In the genomic region with DNA sequence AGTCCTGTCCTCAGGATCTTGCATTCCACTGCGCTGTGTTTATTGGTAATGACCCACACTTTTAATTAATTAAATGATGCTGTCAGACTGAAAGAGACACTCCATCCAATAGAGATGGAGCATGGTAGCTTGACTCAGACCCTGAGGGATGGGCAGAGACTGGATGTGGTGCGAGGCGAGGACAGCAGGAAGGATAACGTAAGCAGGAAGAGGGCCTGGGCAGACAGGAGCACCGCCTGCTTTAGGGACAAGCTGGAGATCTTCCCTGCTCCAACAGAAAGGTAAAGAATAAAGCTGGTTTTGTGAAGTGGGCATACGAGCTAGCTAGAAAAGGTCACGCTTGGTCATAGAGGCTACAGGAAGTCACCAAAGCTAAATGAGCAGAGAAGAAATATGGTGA, we compare ENCODE assay signal across 35 cellular contexts. TPM values are rescaled to one million over a fixed set of nuclear protein-coding genes. Genes with fewer than 3 reads are reported as not detected.
DNase-seq lines count a peak whose midpoint lies in the region; ATAC-seq, FAIRE-seq and TF ChIP-seq lines count a peak whose summit lies in the region.
"Had no signal": no experiment of that assay in that cellular context is flagged by ENCODE, and none has a peak within 500 bp of the region (broad histone marks: within the 10 kb centered on the region; RNA-seq: fewer than 3 reads in every experiment).

No MANE protein-coding gene starts in this region.

- H3K27ac Mint-ChIP-seq in activated CD4-positive, alpha-beta T cell treated with anti-CD3 and anti-CD28 coated beads, Interleukin-2, amount 10 ng/mL, durations not matched to agents 24 days and 14 days, result no peak overlapping the region
- H3K27ac Mint-ChIP-seq: activated CD4-positive, alpha-beta T cell treated with anti-CD3 and anti-CD28 coated beads for 36 hours; activated T-helper 2 cell treated with anti-CD3 and anti-CD28 coated beads, Interferon-gamma antibody, Interleukin-2, Interleukin-4, amounts not matched to agents 10 μg/mL and 5 μg/mL and 100 μg/mL, durations not matched to agents 14 hours and 24 hours and 36 hours; CD14-positive monocyte; effector memory CD8-positive, alpha-beta T cell; naive thymus-derived CD8-positive, alpha-beta T cell; stimulated activated naive CD8-positive, alpha-beta T cell treated with anti-CD3 and anti-CD28 coated beads, Interleukin-15, amount 100 ng/mL, for 72 hours had no signal

- no peak overlapping the region for H3K4me3 Mint-ChIP-seq in activated CD4-positive, alpha-beta T cell treated with anti-CD3 and anti-CD28 coated beads, Interleukin-2, amount 10 ng/mL, durations not matched to agents 24 days and 14 days
- H3K4me3 Mint-ChIP-seq: activated CD4-positive, alpha-beta T cell treated with anti-CD3 and anti-CD28 coated beads for 36 hours; CD14-positive monocyte; effector memory CD8-positive, alpha-beta T cell; naive thymus-derived CD8-positive, alpha-beta T cell; stimulated activated naive CD8-positive, alpha-beta T cell treated with anti-CD3 and anti-CD28 coated beads, Interleukin-15, amount 100 ng/mL, for 72 hours had no signal

- in situ Hi-C loops in ACHN (cut with HindIII; ENCODE audit: low pct_ligation_motif_present, low pct_unique_long_range_greater_than_20kb, low sequenced_read_pairs), result no loop called here

- BruUV-seq in endothelial cell of umbilical vein (replicated peaks; lab: Mats Ljungman, UMichigan), result no TSS peak

- CTCF ChIA-PET in endothelial cell of umbilical vein (lab: Charles Lee), result no interaction called here

- no peak for TF ChIP-seq CTCF in endothelial cell of umbilical vein (IDR thresholded peaks at IDR 0.05; ENCODE audit: extremely low read depth in 1 of 2, insufficient read depth in 1 of 2, low read depth in 1 of 2, low read length in 2 of 2)
- TF ChIP-seq CTCF in psoas muscle (IDR thresholded peaks at IDR 0.05), result no peak
- no peak for TF ChIP-seq CTCF in vagina (IDR thresholded peaks at IDR 0.05)

- peak; percentile 42 for DNase-seq in activated CD4-positive, alpha-beta T cell treated with anti-CD3 and anti-CD28 coated beads, Interleukin-2, amount 10 ng/mL, durations not matched to agents 24 days and 14 days
- DNase-seq in activated CD4-positive, alpha-beta T cell treated with anti-CD3 and anti-CD28 coated beads for 4 hours, result no peak
- DNase-seq in endothelial cell of umbilical vein (ENCODE audit: low read depth, low spot score), result peak; percentile 0
- DNase-seq in psoas muscle, result no peak
- no peak for DNase-seq in vagina (ENCODE audit: extremely low spot score in 2 of 2)
- DNase-seq in stimulated activated CD4-positive, alpha-beta T cell treated with anti-CD3 and anti-CD28 coated beads, Interleukin-15, amount 100 ng/mL, for 24 hours, result no peak
- DNase-seq in nucleus accumbens (lab: John Stamatoyannopoulos, UW), result no peak
- DNase-seq in ACHN, result no peak
- DNase-seq: activated CD4-positive, alpha-beta T cell treated with anti-CD3 and anti-CD28 coated beads for 36 hours; activated CD8-positive, alpha-beta memory T cell treated with anti-CD3 and anti-CD28 coated beads for 24 hours; activated naive CD4-positive, alpha-beta T cell treated with anti-CD3 and anti-CD28 coated beads, Interleukin-2, amount 50 U/mL, for 16 hours; activated T-cell treated with anti-CD3 and anti-CD28 coated beads for 4 hours; anterior cingulate cortex; effector memory CD8-positive, alpha-beta T cell; erythroblast; heart left ventricle; Kasumi-1; kidney; naive thymus-derived CD8-positive, alpha-beta T cell; NCI-H1694; NCI-H748 treated with DMSO at 0.1 percent for 48 hours; occipital lobe; RPMI8226; stimulated activated naive CD8-positive, alpha-beta T cell treated with anti-CD3 and anti-CD28 coated beads, Interleukin-15, amount 100 ng/mL, for 72 hours; T-helper 9 cell had no signal

- H3K4me1 Mint-ChIP-seq in activated CD4-positive, alpha-beta T cell treated with anti-CD3 and anti-CD28 coated beads, Interleukin-2, amount 10 ng/mL, durations not matched to agents 24 days and 14 days, result peaks cover 5% of the 10 kb centered on the region
- H3K4me1 Mint-ChIP-seq: stimulated activated naive CD8-positive, alpha-beta T cell treated with anti-CD3 and anti-CD28 coated beads, Interleukin-15, amount 100 ng/mL, for 72 hours had no signal

- POLR2A ChIA-PET in endothelial cell of umbilical vein (lab: Charles Lee), result no interaction called here

- WGBS in psoas muscle, 3 donors, result 83 to 89% (median 85%) methylated on average over 7 of the region's 7 CpGs

- H3K4me2 ChIP-seq in endothelial cell of umbilical vein (ENCODE audit: insufficient read depth, low read length), result no peak overlapping the region

- H3K9me3 ChIP-seq in endothelial cell of umbilical vein (replicated peaks; ENCODE audit: control insufficient read depth, insufficient read depth, low read length), result no peaks in the 10 kb centered on the region
- no peaks in the 10 kb centered on the region for H3K9me3 ChIP-seq in psoas muscle
- H3K9me3 ChIP-seq in vagina, result no peaks in the 10 kb centered on the region
- H3K9me3 ChIP-seq: HAP-1, heart left ventricle, SJSA1, tibial artery had no signal

- dilution Hi-C loops in endothelial cell of umbilical vein (cut with MboI; ENCODE audit: extremely low pct_ligation_motif_present, low sequenced_read_pairs), result no loop called here

- H3K9ac ChIP-seq in endothelial cell of umbilical vein (replicated peaks; ENCODE audit: extremely low read depth, insufficient read depth, low read length), result no peak overlapping the region

- no peak for FAIRE-seq in endothelial cell of umbilical vein (lab: Jason Lieb, UNC)
- FAIRE-seq: G401.6, kidney had no signal

- no peaks in the 10 kb centered on the region for H3K79me2 ChIP-seq in endothelial cell of umbilical vein (ENCODE audit: control insufficient read depth, insufficient read depth, low read length)

- H2AFZ ChIP-seq in endothelial cell of umbilical vein (ENCODE audit: low read depth, low read length), result no peak overlapping the region

- no peak for ATAC-seq in psoas muscle
- ATAC-seq: activated CD4-positive, alpha-beta T cell treated with anti-CD3 and anti-CD28 coated beads for 36 hours; effector memory CD8-positive, alpha-beta T cell; naive thymus-derived CD8-positive, alpha-beta T cell; stimulated activated naive CD8-positive, alpha-beta T cell treated with anti-CD3 and anti-CD28 coated beads, Interleukin-15, amount 100 ng/mL, for 72 hours had no signal

- H3K4me1 ChIP-seq in endothelial cell of umbilical vein (ENCODE audit: control insufficient read depth, extremely low read depth, insufficient read depth, low read length) (peaks cover 3% of the 10 kb centered on the region), psoas muscle (no peaks in the 10 kb centered on the region), vagina (no peaks in the 10 kb centered on the region)

- TF ChIP-seq POLR2A in endothelial cell of umbilical vein (IDR thresholded peaks at IDR 0.05; ENCODE audit: low read depth, low read length) (no peak), vagina (IDR thresholded peaks at IDR 0.05) (no peak)

- no peak overlapping the region for H3K27ac ChIP-seq in endothelial cell of umbilical vein (ENCODE audit: insufficient read depth, low read depth, low read length)
- peak overlapping the region; percentile 10 for H3K27ac ChIP-seq in psoas muscle
- H3K27ac ChIP-seq in vagina, result peak overlapping the region; percentile 30
- H3K27ac ChIP-seq: cardiac muscle cell, SJSA1, tibial artery, VCaP had no signal

- H3K36me3 Mint-ChIP-seq in activated CD4-positive, alpha-beta T cell treated with anti-CD3 and anti-CD28 coated beads, Interleukin-2, amount 10 ng/mL, durations not matched to agents 24 days and 14 days (ENCODE audit: low read depth), result no peaks in the 10 kb centered on the region
- H3K36me3 Mint-ChIP-seq: naive thymus-derived CD8-positive, alpha-beta T cell had no signal

- H3K27me3 ChIP-seq in endothelial cell of umbilical vein (ENCODE audit: control insufficient read depth in 2 of 2, insufficient read depth in 2 of 2, low read length in 2 of 2), result peaks cover 2 to 17% of the 10 kb centered on the region in 2 experiments
- peaks cover 0 to 22% (median 0%) of the 10 kb centered on the region in 3 donors for H3K27me3 ChIP-seq in psoas muscle (ENCODE audit: insufficient read depth in 3 of 3, low read length in 2 of 3)
- no peaks in the 10 kb centered on the region for H3K27me3 ChIP-seq in vagina

- H3K9me1 ChIP-seq in endothelial cell of umbilical vein (replicated peaks; ENCODE audit: control insufficient read depth, extremely low read depth, insufficient read depth, low read length), result no peaks in the 10 kb centered on the region

- H3K9me3 Mint-ChIP-seq in activated CD4-positive, alpha-beta T cell treated with anti-CD3 and anti-CD28 coated beads, Interleukin-2, amount 10 ng/mL, durations not matched to agents 24 days and 14 days, result peaks cover 5% of the 10 kb centered on the region
- H3K9me3 Mint-ChIP-seq: activated T-helper 2 cell treated with anti-CD3 and anti-CD28 coated beads, Interferon-gamma antibody, Interleukin-2, Interleukin-4, amounts not matched to agents 10 μg/mL and 5 μg/mL and 100 μg/mL, durations not matched to agents 14 hours and 24 hours and 36 hours; effector memory CD8-positive, alpha-beta T cell; naive thymus-derived CD8-positive, alpha-beta T cell; stimulated activated naive CD8-positive, alpha-beta T cell treated with anti-CD3 and anti-CD28 coated beads, Interleukin-15, amount 100 ng/mL, for 72 hours had no signal

- H3K27me3 Mint-ChIP-seq in activated CD4-positive, alpha-beta T cell treated with anti-CD3 and anti-CD28 coated beads, Interleukin-2, amount 10 ng/mL, durations not matched to agents 24 days and 14 days, result peaks cover 16% of the 10 kb centered on the region
- H3K27me3 Mint-ChIP-seq: effector memory CD8-positive, alpha-beta T cell had no signal

- intact Hi-C loops in activated CD4-positive, alpha-beta T cell treated with anti-CD3 and anti-CD28 coated beads, Interleukin-2, amount 10 ng/mL, durations not matched to agents 24 days and 14 days (cut with micrococcal nuclease), result no loop called here
- intact Hi-C loops in endothelial cell of umbilical vein (cut with micrococcal nuclease) (no loop called here), psoas muscle (cut with DNase I) (no loop called here), vagina (cut with DNase I) (no loop called here)

- no peaks in the 10 kb centered on the region for H4K20me1 ChIP-seq in endothelial cell of umbilical vein (replicated peaks; ENCODE audit: control insufficient read depth, extremely low read depth, insufficient read depth, low read length)

- H3K4me3 ChIP-seq in endothelial cell of umbilical vein (replicated peaks in 1 of 3; ENCODE audit: insufficient read depth in 1 of 3, low read depth in 1 of 3, low read length in 3 of 3), result no peak overlapping the region
- no peak overlapping the region for H3K4me3 ChIP-seq in psoas muscle
- H3K4me3 ChIP-seq in vagina, result no peak overlapping the region
- H3K4me3 ChIP-seq: cardiac muscle cell, coronary artery, HAP-1, heart left ventricle, SJSA1, tibial artery had no signal

- H3K36me3 ChIP-seq in endothelial cell of umbilical vein (ENCODE audit: control insufficient read depth in 2 of 2, extremely low read depth in 1 of 2, insufficient read depth in 2 of 2, low read length in 2 of 2), result no peaks in the 10 kb centered on the region
- no peaks in the 10 kb centered on the region for H3K36me3 ChIP-seq in psoas muscle (ENCODE audit: insufficient read depth in 1 of 2, low read depth in 1 of 2)
- no peaks in the 10 kb centered on the region for H3K36me3 ChIP-seq in vagina
- H3K36me3 ChIP-seq: cardiac muscle cell, HAP-1, heart left ventricle, SJSA1, tibial artery had no signal

RNA-seq across cellular contexts. Expression of a gene that starts 3.6 kb away (rescaled TPM):
- 121 TPM in 2 replicates for total RNA-seq in activated CD4-positive, alpha-beta T cell treated with anti-CD3 and anti-CD28 coated beads, Interleukin-2, amount 10 ng/mL, durations not matched to agents 24 days and 14 days
- total RNA-seq in endothelial cell of umbilical vein (1.3 and 12.0 TPM in 2 replicates), psoas muscle (1 to 10 TPM; 2.0 to 2.8 (median 2.5) TPM), vagina (18.4 TPM)
- polyA plus RNA-seq in endothelial cell of umbilical vein (0.53 and 0.54 TPM in 2 replicates), psoas muscle (under 1 TPM; 0.32 to 0.82 (median 0.56) TPM)
- 0.49 and 0.51 TPM in 2 replicates for polyA plus RNA-seq in endothelial cell of umbilical vein (2011; cell fraction: cytosol; rRNA removed)
- polyA plus RNA-seq in endothelial cell of umbilical vein (2011; cell fraction: nucleus; rRNA removed), result 1.2 and 1.6 TPM in 2 replicates
- 0.16 TPM in 1 of 2 replicates, not detected in the other for polyA plus RNA-seq in endothelial cell of umbilical vein (2012)
- 2.9 and 7.5 TPM in 2 replicates for polyA minus RNA-seq in endothelial cell of umbilical vein
- not detected for polyA minus RNA-seq in endothelial cell of umbilical vein (2011; cell fraction: cytosol; rRNA and poly(A)+ RNA removed)
- 3.3 and 4.0 TPM in 2 replicates for polyA minus RNA-seq in endothelial cell of umbilical vein (2011; cell fraction: nucleus; rRNA and poly(A)+ RNA removed)
- total RNA-seq: A172, cardiac muscle cell, SJSA1 had no signal

RNA-seq across cellular contexts. Expression of a gene that starts 32.2 kb away (rescaled TPM):
- total RNA-seq in activated CD4-positive, alpha-beta T cell treated with anti-CD3 and anti-CD28 coated beads, Interleukin-2, amount 10 ng/mL, durations not matched to agents 24 days and 14 days, result 29.6 and 30.3 TPM in 2 replicates
- 39.8 and 41.9 TPM in 2 replicates for total RNA-seq in endothelial cell of umbilical vein
- polyA plus RNA-seq in endothelial cell of umbilical vein, result 8.9 and 14.3 TPM in 2 replicates
- 18.0 and 20.7 TPM in 2 replicates for polyA plus RNA-seq in endothelial cell of umbilical vein (2011; cell fraction: cytosol; rRNA removed)
- 22.9 and 31.2 TPM in 2 replicates for polyA plus RNA-seq in endothelial cell of umbilical vein (2011; cell fraction: nucleus; rRNA removed)
- polyA plus RNA-seq in endothelial cell of umbilical vein (2012), result 20.4 and 28.2 TPM in 2 replicates
- polyA minus RNA-seq in endothelial cell of umbilical vein, result 18.0 and 18.2 TPM in 2 replicates
- polyA minus RNA-seq in endothelial cell of umbilical vein (2011; cell fraction: cytosol; rRNA and poly(A)+ RNA removed), result 12.2 TPM
- 29.7 and 46.6 TPM in 2 replicates for polyA minus RNA-seq in endothelial cell of umbilical vein (2011; cell fraction: nucleus; rRNA and poly(A)+ RNA removed)
- 10 to 100 TPM; 12.0 to 27.8 (median 15.0) TPM for total RNA-seq in psoas muscle
- 10 to 100 TPM; 17.7 to 38.4 (median 32.3) TPM for polyA plus RNA-seq in psoas muscle
- 19.4 TPM for total RNA-seq in vagina

Comparison
In these comparisons a context has a peak if more than half of its experiments do, and no peak if none do; other contexts are left out.
1. DNase-seq: peak in activated CD4-positive, alpha-beta T cell treated with anti-CD3 and anti-CD28 coated beads, Interleukin-2, amount 10 ng/mL, durations not matched to agents 24 days and 14 days (single experiment) and endothelial cell of umbilical vein (single experiment); none in activated CD4-positive, alpha-beta T cell treated with anti-CD3 and anti-CD28 coated beads for 4 hours (0 of 2), psoas muscle (0 of 2), vagina (0 of 2), stimulated activated CD4-positive, alpha-beta T cell treated with anti-CD3 and anti-CD28 coated beads, Interleukin-15, amount 100 ng/mL, for 24 hours (single experiment), nucleus accumbens (0 of 56) and ACHN (single experiment).